Comparison of ENCODE assay signal across 19 cellular contexts in the genomic region with DNA sequence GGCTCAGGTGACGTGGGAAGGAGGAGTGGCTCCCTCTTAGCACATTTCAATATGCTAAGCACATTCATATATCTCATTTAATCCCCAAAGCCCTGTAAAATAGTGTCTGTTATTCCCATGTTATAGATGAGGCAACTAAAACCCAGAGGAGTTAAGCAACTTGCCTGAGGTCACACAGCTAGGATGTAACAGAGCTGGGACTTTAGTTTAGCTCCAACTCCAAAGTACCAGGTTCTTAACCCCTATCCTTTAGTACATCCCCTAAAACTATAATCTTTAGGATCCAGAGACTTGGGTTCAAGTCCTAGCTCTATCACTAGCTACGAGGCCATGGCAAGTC. TPM values are rescaled to one million over a fixed set of nuclear protein-coding genes. Genes with fewer than 3 reads are reported as not detected.
"Had no signal": no experiment of that assay in that cellular context is flagged by ENCODE, and none has a peak within 500 bp of the region (broad histone marks: within the 10 kb centered on the region; RNA-seq: fewer than 3 reads in every experiment).

No MANE protein-coding gene starts in this region.

- H3K27me3 ChIP-seq: right atrium auricular region, vagina had no signal

- ATAC-seq: gastroesophageal sphincter; left lobe of liver; natural killer cell; stimulated activated naive CD8-positive, alpha-beta T cell treated with anti-CD3 and anti-CD28 coated beads, Interleukin-15, Interleukin-2, amounts not matched to agents 100 U/mL and 50 U/mL, for 24 hours; upper lobe of right lung had no signal

- H3K4me3 ChIP-seq: esophagus squamous epithelium, gastroesophageal sphincter, right atrium auricular region, sigmoid colon, skin epidermis, suprapubic skin, tibial nerve, upper lobe of right lung, vagina had no signal

- DNase-seq: esophagus squamous epithelium; foreskin fibroblast; glutamatergic neuron; stimulated activated CD4-positive, alpha-beta T cell treated with anti-CD3 and anti-CD28 coated beads, Interleukin-2, amount 100 ng/mL, for 48 hours; stimulated activated naive CD8-positive, alpha-beta T cell treated with anti-CD3 and anti-CD28 coated beads, Interleukin-15, Interleukin-2, amounts not matched to agents 100 U/mL and 50 U/mL, for 24 hours; upper lobe of right lung had no signal

- H3K27ac ChIP-seq: esophagus squamous epithelium, gastroesophageal sphincter, right atrium auricular region, sigmoid colon, skin epidermis, suprapubic skin, tibial nerve, upper lobe of right lung, vagina had no signal

- H3K9me3 ChIP-seq: esophagus squamous epithelium, gastroesophageal sphincter, right atrium auricular region, sigmoid colon, suprapubic skin, tibial nerve, upper lobe of right lung, vagina had no signal

- H3K36me3 Mint-ChIP-seq: mesothelial cell of epicardium, natural killer cell had no signal

- H3K27ac Mint-ChIP-seq: dendritic cell treated with granulocyte-macrophage colony-stimulating factor and Interleukin-4, amounts not matched to agents 40 ng/mL and 50 ng/mL, for 4 days; mesothelial cell of epicardium had no signal

- H3K36me3 ChIP-seq: esophagus squamous epithelium, gastroesophageal sphincter, right atrium auricular region, sigmoid colon, suprapubic skin, tibial nerve, upper lobe of right lung, vagina had no signal

- H3K9me3 Mint-ChIP-seq: dendritic cell treated with granulocyte-macrophage colony-stimulating factor and Interleukin-4, amounts not matched to agents 40 ng/mL and 50 ng/mL, for 4 days; mesothelial cell of epicardium; natural killer cell; neural crest cell had no signal

- H3K4me3 Mint-ChIP-seq: dendritic cell treated with granulocyte-macrophage colony-stimulating factor and Interleukin-4, amounts not matched to agents 40 ng/mL and 50 ng/mL, for 4 days; mesothelial cell of epicardium; natural killer cell; neural crest cell had no signal

- H3K4me1 ChIP-seq: gastroesophageal sphincter, sigmoid colon, tibial nerve, upper lobe of right lung had no signal

RNA-seq across cellular contexts. Expression of a gene that starts 48.5 kb away (rescaled TPM):
- total RNA-seq: epithelial cell of proximal tubule had no signal
